18 cellular contexts compared by ENCODE assay signal in the genomic region with DNA sequence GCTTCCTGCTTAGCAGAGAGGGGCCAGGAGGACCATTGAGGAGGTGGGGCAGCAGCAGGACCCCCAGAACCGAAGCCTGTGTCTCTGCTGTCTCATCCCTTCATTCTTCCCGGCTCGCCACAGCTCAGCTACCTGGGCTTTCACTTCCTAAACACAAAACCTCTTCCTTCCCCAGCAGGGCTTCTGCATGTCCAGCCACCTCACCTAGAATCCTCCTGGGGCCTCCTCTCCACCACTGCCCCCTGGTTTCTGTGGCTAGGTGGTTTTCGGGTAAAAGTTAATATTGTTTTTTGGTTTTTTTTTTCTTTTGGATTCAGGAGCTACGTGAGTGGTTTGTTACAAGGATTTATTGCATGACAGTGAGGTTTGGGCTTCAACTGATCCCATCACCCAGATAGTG.
"Had no signal": no experiment of that assay in that cellular context is flagged by ENCODE, and none has a peak within 500 bp of the region (broad histone marks: within the 10 kb centered on the region; RNA-seq: fewer than 3 reads in every experiment).

No MANE protein-coding gene starts in this region.

- DNase-seq: KBM-7, MV-4-11, NCI-H1048, NCI-H1105, NCI-H1417, NCI-H1436 treated with DMSO at 0.1 percent for 48 hours, NCI-H1694, NCI-H187 treated with DMSO at 0.1 percent for 48 hours, NCI-H2029 treated with DMSO at 0.1 percent for 48 hours, NCI-H2227 treated with DMSO at 0.1 percent for 48 hours, NCI-H446, NCI-H510A, NCI-H524 treated with DMSO at 0.1 percent for 48 hours, NCI-H69, NCI-H774, Right ventricle myocardium superior, RPMI8226, SIG-M5 had no signal
